ENCODE assay signal across 23 cellular contexts in the genomic region with DNA sequence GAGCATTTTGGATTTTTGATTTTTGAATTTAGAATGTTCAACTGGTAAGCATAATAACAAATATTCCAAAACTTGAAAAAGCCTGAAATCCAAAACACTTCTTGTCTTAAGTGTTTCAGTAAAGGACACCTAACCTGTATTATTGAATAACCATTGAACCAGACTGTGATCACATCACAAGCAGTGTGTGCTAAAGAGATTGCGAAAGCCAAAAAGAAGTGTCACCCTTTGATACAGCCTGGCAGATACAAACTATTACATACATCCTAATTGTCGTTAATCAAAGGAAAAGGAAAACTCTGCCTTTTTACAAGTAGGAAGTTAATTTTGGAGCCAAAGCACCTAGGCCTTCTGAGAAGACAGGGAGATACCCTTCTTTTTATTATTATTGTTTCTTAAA.
"Had no signal": no experiment of that assay in that cellular context is flagged by ENCODE, and none has a peak within 500 bp of the region (broad histone marks: within the 10 kb centered on the region; RNA-seq: fewer than 3 reads in every experiment).

No MANE protein-coding gene starts in this region.

- FAIRE-seq: endometrium had no signal

- H3K4me1 ChIP-seq: testis had no signal

- H3K36me3 ChIP-seq: ascending aorta, gastrocnemius medialis, heart left ventricle, left lung, upper lobe of left lung had no signal

- H3K4me2 ChIP-seq: smooth muscle cell had no signal

- H2AFZ ChIP-seq: parathyroid adenoma had no signal

- H3K9ac ChIP-seq: parathyroid adenoma had no signal

- DNase-seq: activated B cell treated with CpG ODN at 0.5 μM for 24 hours; activated CD4-positive, alpha-beta memory T cell treated with anti-CD3 and anti-CD28 coated beads, Interleukin-2, amount 10 ng/mL, durations not matched to agents 7 days and 5 days; activated CD4-positive, alpha-beta T cell treated with anti-CD3 and anti-CD28 coated beads for 4 hours; activated effector memory CD4-positive, alpha-beta T cell treated with Interleukin-2 at 50 U/mL for 16 hours; activated naive CD4-positive, alpha-beta T cell treated with anti-CD3 and anti-CD28 coated beads, Interleukin-2, amount 50 U/mL, for 16 hours; activated T-cell treated with anti-CD3 and anti-CD28 coated beads, Interleukin-2, amount 50 U/mL, for 4 hours; gastrocnemius medialis; heart left ventricle; kidney; left lung; stimulated activated CD4-positive, alpha-beta T cell treated with anti-CD3 and anti-CD28 coated beads, Interleukin-4, amount 100 ng/mL, for 1 hour; T-helper 17 cell; testis; upper lobe of left lung had no signal

- ATAC-seq: activated T-cell treated with anti-CD3 and anti-CD28 coated beads, Interleukin-2, amount 50 U/mL, for 4 hours; esophagus mucosa; gastrocnemius medialis; heart left ventricle; left lung; natural killer cell treated with Interleukin-12 subunit alpha and Interleukin-12 subunit beta and Interleukin-15 and Interleukin-18, amount 100 ng/mL, for 72 hours; sciatic nerve; stimulated activated effector memory CD8-positive, alpha-beta T cell treated with anti-CD3 and anti-CD28 coated beads, Interleukin-12 subunit alpha, Interleukin-12 subunit beta, amount 100 ng/mL, for 72 hours; T-helper 17 cell had no signal

- H3K27me3 ChIP-seq: ascending aorta, gastrocnemius medialis, heart left ventricle, left lung, testis, upper lobe of left lung had no signal

- H3K4me3 ChIP-seq: ascending aorta, coronary artery, gastrocnemius medialis, heart left ventricle, left lung, smooth muscle cell, testis, upper lobe of left lung had no signal

- H3K9me3 ChIP-seq: ascending aorta, gastrocnemius medialis, heart left ventricle, left lung, testis, upper lobe of left lung had no signal

- H3K27ac ChIP-seq: ascending aorta, coronary artery, heart left ventricle, left lung, parathyroid adenoma, testis, upper lobe of left lung had no signal
